ENCODE assay signal across 21 cellular contexts in genomic region chr22:43825651-43826050, GRCh38. TPM values are rescaled to one million over a fixed set of nuclear protein-coding genes. Genes with fewer than 3 reads are reported as not detected.
"Had no signal": no experiment of that assay in that cellular context is flagged by ENCODE, and none has a peak within 500 bp of the region (broad histone marks: within the 10 kb centered on the region; RNA-seq: fewer than 3 reads in every experiment).

No MANE protein-coding gene starts in this region.

- H3K4me3 Mint-ChIP-seq: activated CD4-positive, alpha-beta memory T cell treated with anti-CD3 and anti-CD28 coated beads for 36 hours; activated CD8-positive, alpha-beta memory T cell treated with anti-CD3 and anti-CD28 coated beads, Interleukin-2, amount 10 ng/mL, durations not matched to agents 7 days and 5 days; activated naive CD8-positive, alpha-beta T cell treated with anti-CD3 and anti-CD28 coated beads for 36 hours; central memory CD8-positive, alpha-beta T cell; dendritic cell treated with granulocyte-macrophage colony-stimulating factor and Interleukin-4, amounts not matched to agents 40 ng/mL and 50 ng/mL, for 4 days; effector memory CD8-positive, alpha-beta T cell; stimulated activated memory B cell treated with anti-CD40 and anti-IgM and Interleukin-4, amounts not matched to agents 10 μg/mL and 1 μg/mL and 100 μg/mL, for 72 hours had no signal

- H3K9me3 Mint-ChIP-seq: activated CD4-positive, alpha-beta memory T cell treated with anti-CD3 and anti-CD28 coated beads for 36 hours; activated naive CD8-positive, alpha-beta T cell treated with anti-CD3 and anti-CD28 coated beads for 36 hours; central memory CD8-positive, alpha-beta T cell; dendritic cell treated with granulocyte-macrophage colony-stimulating factor and Interleukin-4, amounts not matched to agents 40 ng/mL and 50 ng/mL, for 4 days; effector memory CD8-positive, alpha-beta T cell; stimulated activated memory B cell treated with anti-CD40 and anti-IgM and Interleukin-4, amounts not matched to agents 10 μg/mL and 1 μg/mL and 100 μg/mL, for 72 hours had no signal

- H3K27ac Mint-ChIP-seq: activated CD4-positive, alpha-beta memory T cell treated with anti-CD3 and anti-CD28 coated beads for 36 hours; activated CD8-positive, alpha-beta memory T cell treated with anti-CD3 and anti-CD28 coated beads, Interleukin-2, amount 10 ng/mL, durations not matched to agents 7 days and 5 days; activated naive CD8-positive, alpha-beta T cell treated with anti-CD3 and anti-CD28 coated beads for 36 hours; dendritic cell treated with granulocyte-macrophage colony-stimulating factor and Interleukin-4, amounts not matched to agents 40 ng/mL and 50 ng/mL, for 4 days; effector memory CD8-positive, alpha-beta T cell; stimulated activated memory B cell treated with anti-CD40 and anti-IgM and Interleukin-4, amounts not matched to agents 10 μg/mL and 1 μg/mL and 100 μg/mL, for 72 hours had no signal

- ATAC-seq: activated CD8-positive, alpha-beta memory T cell treated with anti-CD3 and anti-CD28 coated beads, Interleukin-2, amount 10 ng/mL, durations not matched to agents 7 days and 5 days; effector memory CD8-positive, alpha-beta T cell; stimulated activated memory B cell treated with anti-CD40 and anti-IgM and Interleukin-4, amounts not matched to agents 10 μg/mL and 1 μg/mL and 100 μg/mL, for 72 hours had no signal

- H3K4me1 ChIP-seq: spleen had no signal

- H3K36me3 Mint-ChIP-seq: activated CD4-positive, alpha-beta memory T cell treated with anti-CD3 and anti-CD28 coated beads for 36 hours; activated CD8-positive, alpha-beta memory T cell treated with anti-CD3 and anti-CD28 coated beads, Interleukin-2, amount 10 ng/mL, durations not matched to agents 7 days and 5 days; activated naive CD8-positive, alpha-beta T cell treated with anti-CD3 and anti-CD28 coated beads for 36 hours; stimulated activated memory B cell treated with anti-CD40 and anti-IgM and Interleukin-4, amounts not matched to agents 10 μg/mL and 1 μg/mL and 100 μg/mL, for 72 hours had no signal

- H3K27me3 ChIP-seq: brain microvascular endothelial cell, pancreas, upper lobe of left lung had no signal

- H3K4me1 Mint-ChIP-seq: activated CD8-positive, alpha-beta memory T cell treated with anti-CD3 and anti-CD28 coated beads, Interleukin-2, amount 10 ng/mL, durations not matched to agents 7 days and 5 days; activated naive CD8-positive, alpha-beta T cell treated with anti-CD3 and anti-CD28 coated beads for 36 hours; central memory CD8-positive, alpha-beta T cell; stimulated activated memory B cell treated with anti-CD40 and anti-IgM and Interleukin-4, amounts not matched to agents 10 μg/mL and 1 μg/mL and 100 μg/mL, for 72 hours had no signal

- H3K27me3 Mint-ChIP-seq: activated CD8-positive, alpha-beta memory T cell treated with anti-CD3 and anti-CD28 coated beads, Interleukin-2, amount 10 ng/mL, durations not matched to agents 7 days and 5 days had no signal

- DNase-seq: activated CD4-positive, alpha-beta memory T cell treated with anti-CD3 and anti-CD28 coated beads for 36 hours; activated CD4-positive, alpha-beta T cell treated with anti-CD3 and anti-CD28 coated beads for 4 hours; activated CD8-positive, alpha-beta memory T cell treated with anti-CD3 and anti-CD28 coated beads, Interleukin-2, amount 10 ng/mL, durations not matched to agents 7 days and 5 days; activated naive CD8-positive, alpha-beta T cell treated with anti-CD3 and anti-CD28 coated beads for 36 hours; amniotic stem cell; brain microvascular endothelial cell; effector memory CD8-positive, alpha-beta T cell; foreskin melanocyte; glutamatergic neuron; spleen; stimulated activated CD4-positive, alpha-beta T cell treated with anti-CD3 and anti-CD28 coated beads, Interleukin-4, amount 100 ng/mL, for 4 hours; SW 1271; T-helper 2 cell; upper lobe of left lung had no signal

- H3K4me3 ChIP-seq: lung, pancreas, spleen, thoracic aorta, upper lobe of left lung had no signal

- H3K36me3 ChIP-seq: brain microvascular endothelial cell, pancreas, spleen, thoracic aorta, upper lobe of left lung had no signal

- FAIRE-seq: islet of Langerhans, pancreas had no signal

- H3K27ac ChIP-seq: brain microvascular endothelial cell, pancreas, spleen, thoracic aorta, upper lobe of left lung had no signal

- H3K9me3 ChIP-seq: pancreas, spleen, thoracic aorta, upper lobe of left lung had no signal

RNA-seq across cellular contexts. Expression of gene SULT4A1, which starts 36.7 kb away (rescaled TPM):
- total RNA-seq: activated CD4-positive, alpha-beta memory T cell treated with anti-CD3 and anti-CD28 coated beads for 36 hours; activated CD8-positive, alpha-beta memory T cell treated with anti-CD3 and anti-CD28 coated beads, Interleukin-2, amount 10 ng/mL, durations not matched to agents 7 days and 5 days; thoracic aorta; upper lobe of left lung had no signal
